In the genomic region with DNA sequence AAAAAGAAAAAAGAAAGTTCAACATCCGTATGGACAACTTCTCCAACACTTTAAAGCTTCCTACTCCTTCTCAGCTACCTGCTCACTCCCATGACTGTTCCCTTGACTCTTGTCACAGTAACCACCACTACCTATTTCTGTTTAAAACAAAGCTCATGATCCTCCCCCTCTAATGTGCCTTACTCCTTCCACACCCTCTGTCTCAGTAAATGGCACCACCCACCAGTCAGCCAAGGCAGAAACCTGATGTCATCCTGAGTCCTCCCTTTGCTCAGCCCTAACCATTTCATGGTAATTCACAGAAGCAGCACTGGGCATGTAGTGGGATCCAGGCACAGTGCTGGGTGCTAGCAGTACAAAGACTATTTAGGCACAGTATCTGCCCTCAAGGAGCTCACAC, we compare ENCODE assay signal across 22 cellular contexts.
DNase-seq lines count a peak whose midpoint lies in the region; ATAC-seq, FAIRE-seq and TF ChIP-seq lines count a peak whose summit lies in the region.
"Had no signal": no experiment of that assay in that cellular context is flagged by ENCODE, and none has a peak within 500 bp of the region (broad histone marks: within the 10 kb centered on the region; RNA-seq: fewer than 3 reads in every experiment).

No MANE protein-coding gene starts in this region.

- no peak overlapping the region for H4K5ac ChIP-seq in H1 (ENCODE audit: insufficient read length, low read depth, low read length)

- H3K4me1 Mint-ChIP-seq in MCF 10A (ENCODE audit: insufficient read depth, unreplicated experiment) (no peaks in the 10 kb centered on the region), neural crest cell (peaks cover 3% of the 10 kb centered on the region)
- H3K4me1 Mint-ChIP-seq: CD14-positive monocyte had no signal

- in situ Hi-C loops in mammary epithelial cell (cut with MboI; ENCODE audit: low sequenced_read_pairs in 2 of 2), result no loop called here

- H3K56ac ChIP-seq in H1 (replicated peaks; ENCODE audit: insufficient read length, low read depth, low read length), result no peak overlapping the region

- FAIRE-seq in H1 (lab: Jason Lieb, UNC), result no peak
- FAIRE-seq: D721Med, G401.6, GM12891, GM19239, H54 had no signal

- H4K20me1 ChIP-seq in mammary epithelial cell (ENCODE audit: insufficient read depth, low read length) (no peaks in the 10 kb centered on the region), H1 (replicated peaks in 1 of 2; ENCODE audit: control insufficient read depth in 1 of 2, insufficient read depth in 2 of 2, low read length in 2 of 2) (no peaks in the 10 kb centered on the region)

- H3K4me1 ChIP-seq in mammary epithelial cell (ENCODE audit: insufficient read depth, low read length) (no peaks in the 10 kb centered on the region), H1 (replicated peaks in 1 of 4; ENCODE audit: control insufficient read depth in 3 of 4, insufficient read depth in 4 of 4, low read length in 3 of 4) (no peaks in the 10 kb centered on the region), esophagus muscularis mucosa (no peaks in the 10 kb centered on the region)

- H3K18ac ChIP-seq in H1 (ENCODE audit: extremely low read depth, low read length), result no peak overlapping the region; the same call in 1 of the 2 replicates

- H3K14ac ChIP-seq in H1 (ENCODE audit: insufficient read length), result no peak overlapping the region

- no peak overlapping the region for H2BK120ac ChIP-seq in H1 (replicated peaks; ENCODE audit: low read depth, low read length)

- no peak overlapping the region for H3K23ac ChIP-seq in H1 (ENCODE audit: insufficient read length)

- dilution Hi-C loops in mammary epithelial cell (cut with HindIII; ENCODE audit: low sequenced_read_pairs), result loop anchor here (5.0 kb wide), 1 partner anchor 94 kb away; no protein-coding TSS in a partner anchor

- no TSS peak for BruUV-seq in mammary epithelial cell (replicated peaks; lab: Mats Ljungman, UMichigan)
- BruUV-seq in MCF 10A (replicated peaks; lab: Mats Ljungman, UMichigan), result no TSS peak

- no peak overlapping the region for H2AFZ ChIP-seq in mammary epithelial cell (ENCODE audit: low read depth, low read length)
- H2AFZ ChIP-seq in H1 (ENCODE audit: low read length), result peak overlapping the region; percentile 62; the same call in 1 of the 2 replicates

- H3K4me3 Mint-ChIP-seq in MCF 10A (ENCODE audit: unreplicated experiment) (no peak overlapping the region), neural crest cell (no peak overlapping the region)
- H3K4me3 Mint-ChIP-seq: CD14-positive monocyte; CD8-positive, alpha-beta T cell had no signal

- H3K4me2 ChIP-seq in mammary epithelial cell (ENCODE audit: insufficient read depth, low read depth, low read length) (no peak overlapping the region), H1 (ENCODE audit: insufficient read depth in 1 of 2, low read depth in 2 of 2, low read length in 2 of 2) (no peak overlapping the region)

- TF ChIP-seq EP300 in H1 (IDR thresholded peaks at IDR 0.05; ENCODE audit: borderline replicate concordance in 1 of 2, low read depth in 2 of 2, low read length in 2 of 2), result no peak
- no peak for TF ChIP-seq EP300 in esophagus muscularis mucosa (IDR thresholded peaks at IDR 0.05)

- intact Hi-C loops in mammary epithelial cell (cut with micrococcal nuclease) (no loop called here), MCF 10A (cut with micrococcal nuclease) (no loop called here), esophagus muscularis mucosa (cut with DNase I) (no loop called here)

- DNase-seq in mammary epithelial cell, result peak; percentile 29
- DNase-seq in MCF 10A (ENCODE audit: unreplicated experiment), result no peak
- DNase-seq in H1 (ENCODE audit: low read depth in 1 of 2, low spot score in 2 of 2), result no peak
- no peak for DNase-seq in neural crest cell (ENCODE audit: low read depth, low spot score)
- DNase-seq in esophagus muscularis mucosa (ENCODE audit: extremely low spot score), result no peak
- no peak for DNase-seq in pons (ENCODE audit: low spot score)
- no peak for DNase-seq in SHP77 (lab: John Stamatoyannopoulos, UW)
- DNase-seq: CD8-positive, alpha-beta T cell; COR-L47; DMS153; DMS79 treated with DMSO at 0.1 percent for 48 hours; EL had no signal

- no peaks in the 10 kb centered on the region for H3K27me3 Mint-ChIP-seq in MCF 10A (ENCODE audit: insufficient read depth, unreplicated experiment)
- H3K27me3 Mint-ChIP-seq in neural crest cell (ENCODE audit: low read depth), result peaks cover 3% of the 10 kb centered on the region

- H3K36me3 ChIP-seq in mammary epithelial cell (ENCODE audit: insufficient read depth, low read length) (no peaks in the 10 kb centered on the region), H1 (ENCODE audit: control insufficient read depth in 2 of 4, insufficient read depth in 4 of 4, low read length in 3 of 4) (no peaks in the 10 kb centered on the region), esophagus muscularis mucosa (no peaks in the 10 kb centered on the region)

- TF ChIP-seq CTCF in mammary epithelial cell (conservative IDR thresholded peaks at IDR 0.05 in 1 of 2, IDR thresholded peaks at IDR 0.05 in 1 of 2; ENCODE audit: extremely low read depth in 1 of 2, insufficient read depth in 1 of 2, low read depth in 1 of 2, low read length in 2 of 2) (no peak), MCF 10A (IDR thresholded peaks at IDR 0.05; ENCODE audit: unreplicated experiment) (no peak), H1 (IDR thresholded peaks at IDR 0.05; ENCODE audit: control extremely low read depth in 1 of 3, insufficient read depth in 1 of 3, low read depth in 1 of 3, low read length in 3 of 3) (no peak), neural crest cell (conservative IDR thresholded peaks at IDR 0.05) (no peak), esophagus muscularis mucosa (IDR thresholded peaks at IDR 0.05) (no peak)

- 0 out of 2 replicates have a peak overlapping the region, but pooled peaks have one; percentile 17 for H2BK12ac ChIP-seq in H1 (ENCODE audit: low read depth, low read length)

- no peak overlapping the region for H2AK5ac ChIP-seq in H1 (ENCODE audit: low read depth, low read length)

- H3K79me1 ChIP-seq in H1 (ENCODE audit: low read depth, low read length), result no peaks in the 10 kb centered on the region

- H3K4me3 ChIP-seq in mammary epithelial cell (replicated peaks in 1 of 3; ENCODE audit: insufficient read depth in 1 of 3, low read depth in 2 of 3, low read length in 3 of 3), result no peak overlapping the region
- no peak overlapping the region for H3K4me3 ChIP-seq in H1 (ENCODE audit: extremely low read depth in 1 of 4, insufficient read depth in 2 of 4, low read depth in 3 of 4, low read length in 4 of 4)
- H3K4me3 ChIP-seq in esophagus muscularis mucosa, result no peak overlapping the region

- 67% methylated on average over 1 of the region's 1 CpG for WGBS in mammary epithelial cell (ENCODE audit: low coverage, missing lambda C conversion rate)
- WGBS in H1 (ENCODE audit: extremely low coverage in 1 of 2, insufficient coverage in 1 of 2, insufficient read length in 1 of 2, insufficient replicate concordance in 2 of 2, low coverage in 1 of 2, low lambda C conversion rate in 2 of 2, missing lambda C conversion rate in 1 of 2), 2 experiments, result no CpG with 5 or more reads among the region's 1 CpG
- WGBS in esophagus muscularis mucosa, result 80% methylated on average over 1 of the region's 1 CpG

- H2BK15ac ChIP-seq in H1 (ENCODE audit: low read length), result peak overlapping the region; percentile 0; the same call in 1 of the 2 replicates

- POLR2A ChIA-PET in MCF 10A (lab: Yijun Ruan, JAX), result interaction anchor here (0.6 to 0.8 kb wide), 2 partner anchors 10 to 350 kb away, joined by 3 read pairs; no protein-coding TSS in a partner anchor
- POLR2A ChIA-PET in H1 (lab: Charles Lee; ENCODE audit: partially characterized antibody), result interaction anchor here (0.6 to 1.3 kb wide), 3 partner anchors 10 to 263 kb away, joined by 3 read pairs; no protein-coding TSS in a partner anchor

- H3K79me2 ChIP-seq in mammary epithelial cell (ENCODE audit: insufficient read depth, low read length) (no peaks in the 10 kb centered on the region), H1 (ENCODE audit: control insufficient read depth in 1 of 2, insufficient read depth in 2 of 2, low read length in 2 of 2) (no peaks in the 10 kb centered on the region)

- H3K9me3 ChIP-seq in mammary epithelial cell (replicated peaks; ENCODE audit: insufficient read depth, low read length) (no peaks in the 10 kb centered on the region), H1 (ENCODE audit: insufficient read depth in 2 of 2, low read depth in 1 of 2, low read length in 1 of 2) (peaks cover 4 to 6% of the 10 kb centered on the region in 2 experiments; a peak in 1 of 4 replicates), esophagus muscularis mucosa (no peaks in the 10 kb centered on the region)

- H4K8ac ChIP-seq in H1 (ENCODE audit: extremely low read depth, insufficient read depth, low read length), result no peak overlapping the region

- no peak overlapping the region for H3K27ac ChIP-seq in mammary epithelial cell (ENCODE audit: insufficient read depth, low read depth, low read length)
- no peak overlapping the region for H3K27ac ChIP-seq in H1 (ENCODE audit: low read depth, low read length)
- no peak overlapping the region for H3K27ac ChIP-seq in esophagus muscularis mucosa (replicated peaks in 1 of 4)
- H3K27ac ChIP-seq: 22Rv1, HL-60 had no signal

- no peak overlapping the region for H3K4ac ChIP-seq in H1 (replicated peaks; ENCODE audit: insufficient read length, low read depth, low read length)

- no peak for ATAC-seq in GM21737 (IDR thresholded peaks at IDR 0.05; ENCODE audit: unreplicated experiment)
- ATAC-seq: CD8-positive, alpha-beta T cell; HCT116 had no signal

- H3K27me3 ChIP-seq in mammary epithelial cell (ENCODE audit: insufficient read depth, low read length), result no peaks in the 10 kb centered on the region
- no peaks in the 10 kb centered on the region; a peak in 1 of 7 replicates for H3K27me3 ChIP-seq in H1 (replicated peaks in 1 of 4; ENCODE audit: control insufficient read depth in 3 of 4, extremely low read depth in 1 of 4, insufficient read depth in 3 of 4, low read length in 3 of 4)
- no peaks in the 10 kb centered on the region for H3K27me3 ChIP-seq in esophagus muscularis mucosa

- H3K9me3 Mint-ChIP-seq in MCF 10A (ENCODE audit: unreplicated experiment) (no peaks in the 10 kb centered on the region), neural crest cell (peaks cover 9% of the 10 kb centered on the region)
- H3K9me3 Mint-ChIP-seq: CD8-positive, alpha-beta T cell had no signal

- no peak overlapping the region for H2BK5ac ChIP-seq in H1 (ENCODE audit: low read depth, low read length)

- TF ChIP-seq POLR2A in H1 (IDR thresholded peaks at IDR 0.05; ENCODE audit: control extremely low read depth in 1 of 2, low read depth in 2 of 2, low read length in 2 of 2) (no peak), esophagus muscularis mucosa (IDR thresholded peaks at IDR 0.05; ENCODE audit: low read depth) (no peak)

- H2BK20ac ChIP-seq in H1 (ENCODE audit: low read length), result no peak overlapping the region

- no peak for TF ChIP-seq RAD21 in H1 (IDR thresholded peaks at IDR 0.05 in 1 of 2, conservative IDR thresholded peaks at IDR 0.05 in 1 of 2; ENCODE audit: low read depth in 2 of 2, low read length in 2 of 2)

- H3K36me3 Mint-ChIP-seq in MCF 10A (ENCODE audit: insufficient read depth, unreplicated experiment), result no peaks in the 10 kb centered on the region
- no peaks in the 10 kb centered on the region for H3K36me3 Mint-ChIP-seq in neural crest cell (ENCODE audit: low read depth)
- H3K36me3 Mint-ChIP-seq: CD14-positive monocyte; CD8-positive, alpha-beta T cell had no signal

- no peak overlapping the region for H3K9ac ChIP-seq in mammary epithelial cell (ENCODE audit: insufficient read depth, low read length)
- H3K9ac ChIP-seq in H1 (replicated peaks in 1 of 4; ENCODE audit: extremely low read depth in 1 of 4, low read depth in 3 of 4, low read length in 3 of 4), result no peak overlapping the region

- CTCF ChIA-PET in mammary epithelial cell (lab: Charles Lee; ENCODE audit: low non-redundant PET), result no interaction called here
- CTCF ChIA-PET in MCF 10A (lab: Yijun Ruan, JAX), result interaction anchor here (0.7 to 2.8 kb wide), 4 partner anchors 12 to 63 kb away, joined by 3 to 18 read pairs (median 6); a partner anchor contains a TSS
- CTCF ChIA-PET in H1 (lab: Charles Lee; ENCODE audit: partially characterized antibody), result interaction anchor here (0.6 to 1.6 kb wide), 2 partner anchors 25 to 46 kb away, joined by 3 to 5 read pairs; no protein-coding TSS in a partner anchor

- H4K91ac ChIP-seq in H1 (replicated peaks; ENCODE audit: insufficient read length, low read length), result no peak overlapping the region

- H3K23me2 ChIP-seq in H1 (ENCODE audit: low read depth, low read length), result no peaks in the 10 kb centered on the region

- H3K27ac Mint-ChIP-seq in MCF 10A (ENCODE audit: low read depth, unreplicated experiment) (no peak overlapping the region), neural crest cell (ENCODE audit: unreplicated experiment) (peak overlapping the region; percentile 40)
- H3K27ac Mint-ChIP-seq: CD14-positive monocyte; CD8-positive, alpha-beta T cell had no signal
